8 cellular contexts compared by ENCODE assay signal in genomic region chr20:37192137-37192854, GRCh38. TPM values are rescaled to one million over a fixed set of nuclear protein-coding genes. Genes with fewer than 3 reads are reported as not detected.
A peak's percentile ranks its signal among the peaks of the same experiment; 100 is the strongest.
DNase-seq lines count a peak whose midpoint lies in the region; ATAC-seq, FAIRE-seq and TF ChIP-seq lines count a peak whose summit lies in the region.

No MANE protein-coding gene starts in this region.

- H3K27me3 ChIP-seq in prostate gland (replicated peaks; ENCODE audit: insufficient read depth), result no peaks in the 10 kb centered on the region

- no peaks in the 10 kb centered on the region for H3K36me3 ChIP-seq in prostate gland

- H3K36me3 Mint-ChIP-seq in activated naive CD8-positive, alpha-beta T cell treated with anti-CD3 and anti-CD28 coated beads for 36 hours, result peaks cover 40% of the 10 kb centered on the region

- H3K4me1 Mint-ChIP-seq in activated naive CD8-positive, alpha-beta T cell treated with anti-CD3 and anti-CD28 coated beads for 36 hours, result peaks cover 62% of the 10 kb centered on the region

- H3K9me3 ChIP-seq in prostate gland, result no peaks in the 10 kb centered on the region

- 21% methylated on average over 5 of the region's 5 CpGs for WGBS in prostate gland

- no peaks in the 10 kb centered on the region for H3K9me3 Mint-ChIP-seq in activated naive CD8-positive, alpha-beta T cell treated with anti-CD3 and anti-CD28 coated beads for 36 hours

- no peaks in the 10 kb centered on the region for H3K27me3 Mint-ChIP-seq in activated naive CD8-positive, alpha-beta T cell treated with anti-CD3 and anti-CD28 coated beads for 36 hours

- intact Hi-C loops in Right ventricle myocardium inferior (cut with DNase I) (no loop called here), prostate gland (cut with DNase I) (loop anchor here (10.0 kb wide), 1 partner anchor 193 kb away; no protein-coding TSS in a partner anchor)

- H3K4me1 ChIP-seq in prostate gland (replicated peaks), result peaks cover 4% of the 10 kb centered on the region

- H3K4me3 ChIP-seq in prostate gland, result no peak overlapping the region

- peak in 3 of 4 experiments; percentile 79 to 90 (median 88) for TF ChIP-seq CTCF in prostate gland (IDR thresholded peaks at IDR 0.05)

- no peak overlapping the region for H3K27ac ChIP-seq in prostate gland

- H3K4me3 Mint-ChIP-seq in activated naive CD8-positive, alpha-beta T cell treated with anti-CD3 and anti-CD28 coated beads for 36 hours, result no peak overlapping the region

- DNase-seq in 8988T (peak; percentile 65), NCI-H128 (lab: John Stamatoyannopoulos, UW; ENCODE audit: unreplicated experiment) (peak; percentile 43), SW 1271 (lab: John Stamatoyannopoulos, UW) (peak; percentile 39 to 89), Right ventricle myocardium inferior (ENCODE audit: missing footprints) (peak; percentile 92), prostate gland (ENCODE audit: low spot score) (peak; percentile 88), urothelium cell line (ENCODE audit: low spot score) (peak; percentile 88)
- DNase-seq in activated naive CD8-positive, alpha-beta T cell treated with anti-CD3 and anti-CD28 coated beads for 36 hours, result peak; percentile 59

- ATAC-seq in GM18517 (IDR thresholded peaks at IDR 0.05; ENCODE audit: unreplicated experiment) (peak; percentile 57), Right ventricle myocardium inferior (peak; percentile 95)

- no peak for TF ChIP-seq POLR2A in prostate gland (IDR thresholded peaks at IDR 0.05)

- H3K27ac Mint-ChIP-seq in activated naive CD8-positive, alpha-beta T cell treated with anti-CD3 and anti-CD28 coated beads for 36 hours, result no peak overlapping the region

- no peak for FAIRE-seq in urothelium cell line (lab: Jason Lieb, UNC)

RNA-seq across cellular contexts. Expression of gene MROH8, which starts 12.9 kb away (rescaled TPM):
- total RNA-seq in activated naive CD8-positive, alpha-beta T cell treated with anti-CD3 and anti-CD28 coated beads for 36 hours, result 1 to 10 TPM; 2.2 to 3.0 TPM
- total RNA-seq in Right ventricle myocardium inferior, result 3.7 TPM
- total RNA-seq in prostate gland, result 10 to 100 TPM in 1 of 2 donors, 1 to 10 TPM in 1; 5.2 to 16.7 TPM

RNA-seq across cellular contexts. Expression of gene RPN2, which starts 13.2 kb away (rescaled TPM):
- 100 to 1,000 TPM; 121 to 131 TPM for total RNA-seq in activated naive CD8-positive, alpha-beta T cell treated with anti-CD3 and anti-CD28 coated beads for 36 hours
- total RNA-seq in Right ventricle myocardium inferior, result 100 TPM
- 100 to 1,000 TPM; 246 to 267 TPM for total RNA-seq in prostate gland
